In genomic region chr1:11858968-11859871, GRCh38 we compare ENCODE assay signal across 1 cellular context.
TF ChIP-seq lines count a peak whose summit lies in the region.

No MANE protein-coding gene starts in this region.

TF ChIP-seq in HEK293, 187 proteins besides CTCF, POLR2A, EP300 and RAD21 (continued from another document):
- TF ChIP-seq, protein P1, sequence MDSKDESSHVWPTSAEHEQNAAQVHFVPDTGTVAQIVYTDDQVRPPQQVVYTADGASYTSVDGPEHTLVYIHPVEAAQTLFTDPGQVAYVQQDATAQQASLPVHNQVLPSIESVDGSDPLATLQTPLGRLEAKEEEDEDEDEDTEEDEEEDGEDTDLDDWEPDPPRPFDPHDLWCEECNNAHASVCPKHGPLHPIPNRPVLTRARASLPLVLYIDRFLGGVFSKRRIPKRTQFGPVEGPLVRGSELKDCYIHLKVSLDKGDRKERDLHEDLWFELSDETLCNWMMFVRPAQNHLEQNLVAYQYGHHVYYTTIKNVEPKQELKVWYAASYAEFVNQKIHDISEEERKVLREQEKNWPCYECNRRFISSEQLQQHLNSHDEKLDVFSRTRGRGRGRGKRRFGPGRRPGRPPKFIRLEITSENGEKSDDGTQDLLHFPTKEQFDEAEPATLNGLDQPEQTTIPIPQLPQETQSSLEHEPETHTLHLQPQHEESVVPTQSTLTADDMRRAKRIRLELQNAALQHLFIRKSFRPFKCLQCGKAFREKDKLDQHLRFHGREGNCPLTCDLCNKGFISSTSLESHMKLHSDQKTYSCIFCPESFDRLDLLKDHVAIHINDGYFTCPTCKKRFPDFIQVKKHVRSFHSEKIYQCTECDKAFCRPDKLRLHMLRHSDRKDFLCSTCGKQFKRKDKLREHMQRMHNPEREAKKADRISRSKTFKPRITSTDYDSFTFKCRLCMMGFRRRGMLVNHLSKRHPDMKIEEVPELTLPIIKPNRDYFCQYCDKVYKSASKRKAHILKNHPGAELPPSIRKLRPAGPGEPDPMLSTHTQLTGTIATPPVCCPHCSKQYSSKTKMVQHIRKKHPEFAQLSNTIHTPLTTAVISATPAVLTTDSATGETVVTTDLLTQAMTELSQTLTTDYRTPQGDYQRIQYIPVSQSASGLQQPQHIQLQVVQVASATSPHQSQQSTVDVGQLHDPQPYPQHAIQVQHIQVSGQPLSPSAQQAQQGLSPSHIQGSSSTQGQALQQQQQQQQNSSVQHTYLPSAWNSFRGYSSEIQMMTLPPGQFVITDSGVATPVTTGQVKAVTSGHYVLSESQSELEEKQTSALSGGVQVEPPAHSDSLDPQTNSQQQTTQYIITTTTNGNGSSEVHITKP (tag by site-specific recombination; IDR thresholded peaks at IDR 0.05), result 0 out of 2 replicates have a peak, but pooled peaks have one; percentile 38
- TF ChIP-seq REST (tag by site-specific recombination; IDR thresholded peaks at IDR 0.05), result peak; percentile 99
- no peak for TF ChIP-seq PRDM6 (tag by site-specific recombination; IDR thresholded peaks at IDR 0.05)
- TF ChIP-seq GLIS2 (tag by site-specific recombination; IDR thresholded peaks at IDR 0.05), result peak; percentile 85
- no peak for TF ChIP-seq ZNF521 (tag by site-specific recombination; IDR thresholded peaks at IDR 0.05)
- peak; percentile 44; the same call in 1 of the 2 replicates for TF ChIP-seq ZNF391 (tag by site-specific recombination; IDR thresholded peaks at IDR 0.05; ENCODE audit: borderline replicate concordance, low read depth)
- 0 out of 2 replicates have a peak, but pooled peaks have one; percentile 18 for TF ChIP-seq ZNF660 (tag by site-specific recombination; IDR thresholded peaks at IDR 0.05)
- 0 out of 2 replicates have a peak, but pooled peaks have one; percentile 39 for TF ChIP-seq ZBTB48 (tag by site-specific recombination; IDR thresholded peaks at IDR 0.05)
- no peak for TF ChIP-seq ZNF155 (tag by site-specific recombination; IDR thresholded peaks at IDR 0.05)
- TF ChIP-seq, protein P2, sequence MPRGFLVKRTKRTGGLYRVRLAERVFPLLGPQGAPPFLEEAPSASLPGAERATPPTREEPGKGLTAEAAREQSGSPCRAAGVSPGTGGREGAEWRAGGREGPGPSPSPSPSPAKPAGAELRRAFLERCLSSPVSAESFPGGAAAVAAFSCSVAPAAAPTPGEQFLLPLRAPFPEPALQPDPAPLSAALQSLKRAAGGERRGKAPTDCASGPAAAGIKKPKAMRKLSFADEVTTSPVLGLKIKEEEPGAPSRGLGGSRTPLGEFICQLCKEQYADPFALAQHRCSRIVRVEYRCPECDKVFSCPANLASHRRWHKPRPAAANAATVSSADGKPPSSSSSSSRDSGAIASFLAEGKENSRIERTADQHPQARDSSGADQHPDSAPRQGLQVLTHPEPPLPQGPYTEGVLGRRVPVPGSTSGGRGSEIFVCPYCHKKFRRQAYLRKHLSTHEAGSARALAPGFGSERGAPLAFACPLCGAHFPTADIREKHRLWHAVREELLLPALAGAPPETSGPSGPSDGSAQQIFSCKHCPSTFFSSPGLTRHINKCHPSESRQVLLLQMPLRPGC (tag by site-specific recombination; IDR thresholded peaks at IDR 0.05), result no peak
- TF ChIP-seq, protein P3, sequence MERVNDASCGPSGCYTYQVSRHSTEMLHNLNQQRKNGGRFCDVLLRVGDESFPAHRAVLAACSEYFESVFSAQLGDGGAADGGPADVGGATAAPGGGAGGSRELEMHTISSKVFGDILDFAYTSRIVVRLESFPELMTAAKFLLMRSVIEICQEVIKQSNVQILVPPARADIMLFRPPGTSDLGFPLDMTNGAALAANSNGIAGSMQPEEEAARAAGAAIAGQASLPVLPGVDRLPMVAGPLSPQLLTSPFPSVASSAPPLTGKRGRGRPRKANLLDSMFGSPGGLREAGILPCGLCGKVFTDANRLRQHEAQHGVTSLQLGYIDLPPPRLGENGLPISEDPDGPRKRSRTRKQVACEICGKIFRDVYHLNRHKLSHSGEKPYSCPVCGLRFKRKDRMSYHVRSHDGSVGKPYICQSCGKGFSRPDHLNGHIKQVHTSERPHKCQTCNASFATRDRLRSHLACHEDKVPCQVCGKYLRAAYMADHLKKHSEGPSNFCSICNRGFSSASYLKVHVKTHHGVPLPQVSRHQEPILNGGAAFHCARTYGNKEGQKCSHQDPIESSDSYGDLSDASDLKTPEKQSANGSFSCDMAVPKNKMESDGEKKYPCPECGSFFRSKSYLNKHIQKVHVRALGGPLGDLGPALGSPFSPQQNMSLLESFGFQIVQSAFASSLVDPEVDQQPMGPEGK (tag by site-specific recombination; IDR thresholded peaks at IDR 0.05), result peak; percentile 85
- TF ChIP-seq BCL11B (tag by site-specific recombination; IDR thresholded peaks at IDR 0.05; ENCODE audit: low read depth), result no peak
- no peak for TF ChIP-seq ZNF792 (tag by site-specific recombination; IDR thresholded peaks at IDR 0.05)
- TF ChIP-seq, protein P4, sequence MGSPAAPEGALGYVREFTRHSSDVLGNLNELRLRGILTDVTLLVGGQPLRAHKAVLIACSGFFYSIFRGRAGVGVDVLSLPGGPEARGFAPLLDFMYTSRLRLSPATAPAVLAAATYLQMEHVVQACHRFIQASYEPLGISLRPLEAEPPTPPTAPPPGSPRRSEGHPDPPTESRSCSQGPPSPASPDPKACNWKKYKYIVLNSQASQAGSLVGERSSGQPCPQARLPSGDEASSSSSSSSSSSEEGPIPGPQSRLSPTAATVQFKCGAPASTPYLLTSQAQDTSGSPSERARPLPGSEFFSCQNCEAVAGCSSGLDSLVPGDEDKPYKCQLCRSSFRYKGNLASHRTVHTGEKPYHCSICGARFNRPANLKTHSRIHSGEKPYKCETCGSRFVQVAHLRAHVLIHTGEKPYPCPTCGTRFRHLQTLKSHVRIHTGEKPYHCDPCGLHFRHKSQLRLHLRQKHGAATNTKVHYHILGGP (tag by site-specific recombination; IDR thresholded peaks at IDR 0.05), result no peak
- peak; percentile 91 for TF ChIP-seq GLIS1 (tag by site-specific recombination; IDR thresholded peaks at IDR 0.05)
- TF ChIP-seq ZNF302 (tag by site-specific recombination; IDR thresholded peaks at IDR 0.05; ENCODE audit: low read depth), result no peak
- TF ChIP-seq ZNF48 (tag by site-specific recombination; IDR thresholded peaks at IDR 0.05), result no peak
- TF ChIP-seq ZNF423 (tag by site-specific recombination; IDR thresholded peaks at IDR 0.05), result peak; percentile 91
- TF ChIP-seq ZFP3 (tag by site-specific recombination; IDR thresholded peaks at IDR 0.05; ENCODE audit: low read depth), result no peak
- TF ChIP-seq ZNF513 (tag by site-specific recombination; IDR thresholded peaks at IDR 0.05), result no peak
- TF ChIP-seq ZIC2 (tag by site-specific recombination; IDR thresholded peaks at IDR 0.05), result peak; percentile 88
- TF ChIP-seq ZFP41 (tag by site-specific recombination; IDR thresholded peaks at IDR 0.05; ENCODE audit: borderline replicate concordance), result no peak
- peak; percentile 99 for TF ChIP-seq ZBTB20 (tag by site-specific recombination; IDR thresholded peaks at IDR 0.05)
- no peak for TF ChIP-seq ZNF157 (tag by site-specific recombination; IDR thresholded peaks at IDR 0.05)
- TF ChIP-seq, protein P5, sequence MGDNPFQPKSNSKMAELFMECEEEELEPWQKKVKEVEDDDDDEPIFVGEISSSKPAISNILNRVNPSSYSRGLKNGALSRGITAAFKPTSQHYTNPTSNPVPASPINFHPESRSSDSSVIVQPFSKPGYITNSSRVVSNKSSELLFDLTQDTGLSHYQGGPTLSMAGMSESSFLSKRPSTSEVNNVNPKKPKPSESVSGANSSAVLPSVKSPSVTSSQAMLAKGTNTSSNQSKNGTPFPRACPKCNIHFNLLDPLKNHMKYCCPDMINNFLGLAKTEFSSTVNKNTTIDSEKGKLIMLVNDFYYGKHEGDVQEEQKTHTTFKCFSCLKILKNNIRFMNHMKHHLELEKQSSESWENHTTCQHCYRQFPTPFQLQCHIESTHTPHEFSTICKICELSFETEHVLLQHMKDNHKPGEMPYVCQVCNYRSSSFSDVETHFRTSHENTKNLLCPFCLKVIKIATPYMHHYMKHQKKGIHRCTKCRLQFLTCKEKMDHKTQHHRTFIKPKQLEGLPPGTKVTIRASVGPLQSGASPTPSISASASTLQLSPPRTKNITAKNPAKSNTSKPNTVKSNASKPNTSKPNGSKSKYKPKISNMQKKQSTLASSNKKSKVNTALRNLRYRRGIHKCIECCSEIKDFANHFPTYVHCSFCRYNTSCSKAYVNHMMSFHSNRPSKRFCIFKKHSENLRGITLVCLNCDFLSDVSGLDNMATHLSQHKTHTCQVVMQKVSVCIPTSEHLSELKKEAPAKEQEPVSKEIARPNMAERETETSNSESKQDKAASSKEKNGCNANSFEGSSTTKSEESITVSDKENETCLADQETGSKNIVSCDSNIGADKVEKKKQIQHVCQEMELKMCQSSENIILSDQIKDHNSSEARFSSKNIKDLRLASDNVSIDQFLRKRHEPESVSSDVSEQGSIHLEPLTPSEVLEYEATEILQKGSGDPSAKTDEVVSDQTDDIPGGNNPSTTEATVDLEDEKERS (tag by site-specific recombination; IDR thresholded peaks at IDR 0.05), result peak; percentile 6; the same call in 1 of the 2 replicates
- peak; percentile 59 for TF ChIP-seq ZNF600 (tag by site-specific recombination; IDR thresholded peaks at IDR 0.05)
- TF ChIP-seq SP7 (tag by site-specific recombination; IDR thresholded peaks at IDR 0.05), result peak; percentile 54
- TF ChIP-seq ZSCAN30 (tag by site-specific recombination; IDR thresholded peaks at IDR 0.05), result no peak
- TF ChIP-seq ZFHX2 (tag by site-specific recombination; conservative IDR thresholded peaks at IDR 0.05), result peak; percentile 33; the same call in 1 of the 2 replicates
- TF ChIP-seq ZBTB26 (tag by site-specific recombination; optimal IDR thresholded peaks at IDR 0.05), result peak; percentile 71
- TF ChIP-seq KLF9 (tag by site-specific recombination; IDR thresholded peaks at IDR 0.05; ENCODE audit: low read depth), result 0 out of 2 replicates have a peak, but pooled peaks have one; percentile 11
- peak; percentile 91 for TF ChIP-seq PBX3 (CRISPR knock-in tag; IDR thresholded peaks at IDR 0.05)
- TF ChIP-seq ZNF777 (tag by site-specific recombination; IDR thresholded peaks at IDR 0.05; ENCODE audit: borderline replicate concordance), result no peak
